In the genomic region with DNA sequence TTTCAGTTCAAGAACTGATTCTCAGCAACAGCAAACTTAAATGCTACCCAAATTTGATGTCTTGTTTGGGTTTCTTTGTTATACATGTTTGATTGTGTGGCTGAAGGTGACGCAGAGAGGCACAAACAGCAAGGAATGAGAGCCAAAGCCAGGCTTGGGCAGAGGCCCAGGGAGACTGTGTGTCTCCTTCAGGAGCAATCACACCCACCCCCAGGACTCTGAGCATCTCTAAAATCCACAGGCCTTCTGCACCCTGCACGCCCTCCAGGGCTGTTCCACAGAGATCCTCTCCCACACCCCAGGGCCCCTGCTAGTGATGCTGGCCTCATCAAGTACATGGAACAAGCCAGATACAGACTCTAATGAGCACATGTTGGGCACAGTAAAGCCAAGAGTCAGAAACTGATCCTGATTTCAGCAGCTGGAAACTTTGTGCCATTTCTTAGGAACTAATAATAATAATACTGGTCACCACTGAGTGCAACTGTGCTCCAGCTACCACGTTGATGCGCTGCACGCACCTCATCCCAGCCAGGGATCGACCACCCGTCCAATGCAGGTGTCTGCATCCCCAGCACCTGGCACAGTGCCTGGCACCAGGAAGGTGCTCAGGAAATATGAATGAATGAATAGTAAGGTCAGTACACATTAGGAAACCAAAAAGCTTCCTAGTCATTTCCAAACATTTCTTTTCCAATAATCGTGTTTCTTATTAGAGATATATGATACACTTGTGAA, we compare ENCODE assay signal across 1 cellular context.
TF ChIP-seq lines count a peak whose summit lies in the region.

No MANE protein-coding gene starts in this region.

TF ChIP-seq in HepG2, 621 proteins besides CTCF, POLR2A, EP300 and RAD21 (continued from another document):
- TF ChIP-seq, protein P1, sequence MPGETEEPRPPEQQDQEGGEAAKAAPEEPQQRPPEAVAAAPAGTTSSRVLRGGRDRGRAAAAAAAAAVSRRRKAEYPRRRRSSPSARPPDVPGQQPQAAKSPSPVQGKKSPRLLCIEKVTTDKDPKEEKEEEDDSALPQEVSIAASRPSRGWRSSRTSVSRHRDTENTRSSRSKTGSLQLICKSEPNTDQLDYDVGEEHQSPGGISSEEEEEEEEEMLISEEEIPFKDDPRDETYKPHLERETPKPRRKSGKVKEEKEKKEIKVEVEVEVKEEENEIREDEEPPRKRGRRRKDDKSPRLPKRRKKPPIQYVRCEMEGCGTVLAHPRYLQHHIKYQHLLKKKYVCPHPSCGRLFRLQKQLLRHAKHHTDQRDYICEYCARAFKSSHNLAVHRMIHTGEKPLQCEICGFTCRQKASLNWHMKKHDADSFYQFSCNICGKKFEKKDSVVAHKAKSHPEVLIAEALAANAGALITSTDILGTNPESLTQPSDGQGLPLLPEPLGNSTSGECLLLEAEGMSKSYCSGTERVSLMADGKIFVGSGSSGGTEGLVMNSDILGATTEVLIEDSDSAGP (CRISPR knock-in tag; IDR thresholded peaks at IDR 0.05; ENCODE audit: borderline replicate concordance): no peak
- TF ChIP-seq HNF4A (CRISPR knock-in tag; IDR thresholded peaks at IDR 0.05): no peak
- TF ChIP-seq ZFP82 (CRISPR knock-in tag; IDR thresholded peaks at IDR 0.05; ENCODE audit: borderline replicate concordance): no peak
- TF ChIP-seq, protein P2, sequence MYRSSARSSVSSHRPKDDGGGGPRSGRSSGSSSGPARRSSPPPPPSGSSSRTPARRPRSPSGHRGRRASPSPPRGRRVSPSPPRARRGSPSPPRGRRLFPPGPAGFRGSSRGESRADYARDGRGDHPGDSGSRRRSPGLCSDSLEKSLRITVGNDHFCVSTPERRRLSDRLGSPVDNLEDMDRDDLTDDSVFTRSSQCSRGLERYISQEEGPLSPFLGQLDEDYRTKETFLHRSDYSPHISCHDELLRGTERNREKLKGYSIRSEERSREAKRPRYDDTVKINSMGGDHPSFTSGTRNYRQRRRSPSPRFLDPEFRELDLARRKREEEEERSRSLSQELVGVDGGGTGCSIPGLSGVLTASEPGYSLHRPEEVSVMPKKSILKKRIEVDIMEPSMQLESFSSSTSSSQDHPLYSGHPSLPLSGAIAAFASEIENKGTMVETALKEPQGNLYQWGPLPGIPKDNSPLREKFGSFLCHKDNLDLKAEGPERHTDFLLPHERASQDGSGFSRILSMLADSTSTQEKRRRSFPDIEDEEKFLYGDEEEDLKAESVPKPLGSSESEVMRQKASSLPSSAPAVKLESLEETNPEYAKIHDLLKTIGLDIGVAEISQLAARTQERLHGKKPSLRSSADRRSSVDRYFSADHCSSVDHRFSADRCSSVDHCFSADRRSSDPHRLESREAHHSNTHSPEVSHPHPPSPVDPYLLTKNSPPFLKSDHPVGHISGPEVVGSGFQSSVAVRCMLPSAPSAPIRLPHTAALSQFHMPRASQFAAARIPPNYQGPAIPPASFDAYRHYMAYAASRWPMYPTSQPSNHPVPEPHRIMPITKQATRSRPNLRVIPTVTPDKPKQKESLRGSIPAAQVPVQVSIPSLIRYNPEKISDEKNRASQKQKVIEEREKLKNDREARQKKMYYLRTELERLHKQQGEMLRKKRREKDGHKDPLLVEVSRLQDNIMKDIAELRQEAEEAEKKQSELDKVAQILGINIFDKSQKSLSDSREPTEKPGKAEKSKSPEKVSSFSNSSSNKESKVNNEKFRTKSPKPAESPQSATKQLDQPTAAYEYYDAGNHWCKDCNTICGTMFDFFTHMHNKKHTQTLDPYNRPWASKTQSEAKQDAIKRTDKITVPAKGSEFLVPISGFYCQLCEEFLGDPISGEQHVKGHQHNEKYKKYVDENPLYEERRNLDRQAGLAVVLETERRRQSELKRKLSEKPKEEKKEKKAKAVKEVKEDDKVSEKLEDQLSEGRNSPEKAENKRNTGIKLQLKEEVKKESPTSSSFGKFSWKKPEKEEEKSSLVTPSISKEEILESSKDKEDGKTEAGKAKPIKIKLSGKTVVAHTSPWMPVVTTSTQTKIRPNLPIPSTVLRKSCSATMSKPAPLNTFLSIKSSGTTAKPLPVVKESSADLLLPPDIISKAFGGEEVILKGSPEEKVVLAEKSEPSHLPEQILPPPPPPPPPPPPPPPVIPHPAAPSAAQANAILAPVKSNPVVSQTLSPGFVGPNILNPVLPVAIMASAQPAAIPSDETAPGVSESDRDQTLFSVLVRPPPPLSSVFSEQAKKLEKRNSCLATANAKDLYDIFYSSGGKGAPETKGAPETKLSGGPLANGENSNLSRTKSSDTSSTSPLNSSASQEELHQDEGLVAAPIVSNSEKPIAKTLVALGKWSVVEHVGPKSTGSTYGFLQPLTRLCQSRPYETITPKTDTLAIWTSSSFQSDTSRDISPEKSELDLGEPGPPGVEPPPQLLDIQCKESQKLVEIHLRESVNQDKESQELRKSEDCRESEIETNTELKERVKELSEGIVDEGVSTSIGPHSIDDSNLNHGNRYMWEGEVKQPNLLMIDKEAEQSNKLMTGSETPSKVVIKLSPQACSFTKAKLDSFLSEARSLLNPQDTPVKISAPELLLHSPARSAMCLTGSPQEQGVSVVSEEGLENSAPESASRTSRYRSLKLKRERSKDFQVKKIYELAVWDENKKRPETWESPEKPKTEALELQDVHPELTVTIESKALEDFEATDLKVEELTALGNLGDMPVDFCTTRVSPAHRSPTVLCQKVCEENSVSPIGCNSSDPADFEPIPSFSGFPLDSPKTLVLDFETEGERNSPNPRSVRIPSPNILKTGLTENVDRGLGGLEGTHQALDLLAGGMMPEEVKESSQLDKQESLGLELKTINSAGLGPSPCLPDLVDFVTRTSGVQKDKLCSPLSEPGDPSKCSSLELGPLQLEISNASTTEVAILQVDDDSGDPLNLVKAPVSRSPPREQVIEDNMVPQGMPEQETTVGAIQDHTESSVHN (CRISPR knock-in tag; IDR thresholded peaks at IDR 0.05): no peak
- TF ChIP-seq, protein P3, sequence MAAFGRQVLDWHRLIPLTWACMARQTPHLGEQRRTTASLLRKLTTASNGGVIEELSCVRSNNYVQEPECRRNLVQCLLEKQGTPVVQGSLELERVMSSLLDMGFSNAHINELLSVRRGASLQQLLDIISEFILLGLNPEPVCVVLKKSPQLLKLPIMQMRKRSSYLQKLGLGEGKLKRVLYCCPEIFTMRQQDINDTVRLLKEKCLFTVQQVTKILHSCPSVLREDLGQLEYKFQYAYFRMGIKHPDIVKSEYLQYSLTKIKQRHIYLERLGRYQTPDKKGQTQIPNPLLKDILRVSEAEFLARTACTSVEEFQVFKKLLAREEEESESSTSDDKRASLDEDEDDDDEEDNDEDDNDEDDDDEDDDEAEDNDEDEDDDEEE (CRISPR knock-in tag; IDR thresholded peaks at IDR 0.05): no peak
- no peak for TF ChIP-seq PCBP2 (optimal IDR thresholded peaks at IDR 0.05; ENCODE audit: low read depth, low read length, poor library complexity, severe bottlenecking)
- TF ChIP-seq, protein P4, sequence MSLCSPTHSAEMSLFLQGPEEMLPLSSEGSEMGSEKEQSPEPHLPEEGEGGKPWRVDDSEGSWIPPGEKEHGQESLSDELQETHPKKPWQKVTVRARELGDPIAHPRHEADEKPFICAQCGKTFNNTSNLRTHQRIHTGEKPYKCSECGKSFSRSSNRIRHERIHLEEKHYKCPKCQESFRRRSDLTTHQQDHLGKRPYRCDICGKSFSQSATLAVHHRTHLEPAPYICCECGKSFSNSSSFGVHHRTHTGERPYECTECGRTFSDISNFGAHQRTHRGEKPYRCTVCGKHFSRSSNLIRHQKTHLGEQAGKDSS (CRISPR knock-in tag; IDR thresholded peaks at IDR 0.05; ENCODE audit: borderline replicate concordance, low read depth): no peak
- TF ChIP-seq ZNF432 (CRISPR knock-in tag; IDR thresholded peaks at IDR 0.05; ENCODE audit: borderline replicate concordance): no peak
- no peak for TF ChIP-seq ZNF709 (CRISPR knock-in tag; IDR thresholded peaks at IDR 0.05)
- no peak for TF ChIP-seq ZNF615 (CRISPR knock-in tag; IDR thresholded peaks at IDR 0.05; ENCODE audit: borderline replicate concordance)
- no peak for TF ChIP-seq HNF4G (IDR thresholded peaks at IDR 0.05; ENCODE audit: borderline replicate concordance, low read depth, low read length)
- TF ChIP-seq HNF4G (CRISPR knock-in tag; IDR thresholded peaks at IDR 0.05; ENCODE audit: borderline replicate concordance, low read depth): no peak
